Comparison of ENCODE assay signal across 1 cellular context in genomic region chr13:97226788-97227627, GRCh38.
TF ChIP-seq lines count a peak whose summit lies in the region.

No MANE protein-coding gene starts in this region.

TF ChIP-seq in K562, 482 proteins besides CTCF, POLR2A, EP300 and RAD21 (continued from another document and continues in another):
- TF ChIP-seq ZFP91 (CRISPR knock-in tag; IDR thresholded peaks at IDR 0.05) (no peak), E2F8 (IDR thresholded peaks at IDR 0.05; ENCODE audit: low read depth, partially characterized antibody) (no peak), SPI1 (IDR thresholded peaks at IDR 0.05; ENCODE audit: borderline replicate concordance, low read depth, low read length) (peak; percentile 41; the same call in 1 of the 2 replicates), TEAD4 (IDR thresholded peaks at IDR 0.05; ENCODE audit: low read length) (peak; percentile 48; the same call in 1 of the 2 replicates), TEAD4 (CRISPR knock-in tag; IDR thresholded peaks at IDR 0.05; ENCODE audit: borderline replicate concordance) (no peak), HMBOX1 (IDR thresholded peaks at IDR 0.05) (no peak), HOXB6 (CRISPR knock-in tag; IDR thresholded peaks at IDR 0.05; ENCODE audit: borderline replicate concordance) (no peak), HDAC2 (IDR thresholded peaks at IDR 0.05) (no peak), THAP12 (CRISPR knock-in tag; IDR thresholded peaks at IDR 0.05) (no peak), ZBTB11 (CRISPR knock-in tag; IDR thresholded peaks at IDR 0.05) (no peak), GATAD2A (IDR thresholded peaks at IDR 0.05) (no peak), MLX (CRISPR knock-in tag; conservative IDR thresholded peaks at IDR 0.05) (no peak), ZFPM2 (CRISPR knock-in tag; IDR thresholded peaks at IDR 0.05) (no peak), TBL1XR1 (IDR thresholded peaks at IDR 0.05; ENCODE audit: low read length in 2 of 2) (peak in 1 of 2 experiments; percentile 68; a peak in 2 of 4 replicates), FOXK2 (conservative IDR thresholded peaks at IDR 0.05 in 1 of 2, IDR thresholded peaks at IDR 0.05 in 1 of 2; ENCODE audit: low read depth in 2 of 2) (no peak; a peak in 1 of 4 replicates), ARNT (IDR thresholded peaks at IDR 0.05) (no peak), CBX3 (IDR thresholded peaks at IDR 0.05; ENCODE audit: borderline replicate concordance in 1 of 2, low read length in 2 of 2) (no peak), KLF16 (IDR thresholded peaks at IDR 0.05) (no peak), SRSF7 (optimal IDR thresholded peaks at IDR 0.05; ENCODE audit: low read depth, low read length) (no peak), RFX7 (CRISPR knock-in tag; IDR thresholded peaks at IDR 0.05) (no peak), RFX5 (IDR thresholded peaks at IDR 0.05; ENCODE audit: low read depth, low read length) (no peak), JUND (IDR thresholded peaks at IDR 0.05; ENCODE audit: borderline replicate concordance, low read depth, low read length) (no peak), JUND (tag; IDR thresholded peaks at IDR 0.05; ENCODE audit: borderline replicate concordance, low read depth, low read length) (peak; percentile 14; the same call in 1 of the 3 replicates), ZNF239 (CRISPR knock-in tag; IDR thresholded peaks at IDR 0.05) (no peak), UBTF (IDR thresholded peaks at IDR 0.05; ENCODE audit: borderline replicate concordance in 1 of 2, low read depth in 2 of 2, low read length in 2 of 2) (0 out of 4 replicates have a peak, but pooled peaks of 1 of the 2 experiments have one; percentile 49), TCF3 (CRISPR knock-in tag; IDR thresholded peaks at IDR 0.05) (no peak), NFXL1 (CRISPR knock-in tag; IDR thresholded peaks at IDR 0.05) (no peak), E2F6 (IDR thresholded peaks at IDR 0.05; ENCODE audit: borderline replicate concordance in 1 of 2, extremely low read depth in 1 of 2, insufficient read depth in 1 of 2, insufficient read length in 1 of 2, low read depth in 1 of 2, low read length in 1 of 2, poor library complexity in 1 of 2, severe bottlenecking in 1 of 2) (no peak), ZNF134 (CRISPR knock-in tag; conservative IDR thresholded peaks at IDR 0.05) (no peak), ZNF431 (CRISPR knock-in tag; IDR thresholded peaks at IDR 0.05) (no peak), AFF1 (IDR thresholded peaks at IDR 0.05; ENCODE audit: low read depth in 1 of 2, partially characterized antibody in 2 of 2) (no peak), CTCFL (IDR thresholded peaks at IDR 0.05; ENCODE audit: borderline replicate concordance, insufficient read depth, low read depth, low read length, poor library complexity, severe bottlenecking) (no peak)
